14 cellular contexts compared by ENCODE assay signal in the genomic region with DNA sequence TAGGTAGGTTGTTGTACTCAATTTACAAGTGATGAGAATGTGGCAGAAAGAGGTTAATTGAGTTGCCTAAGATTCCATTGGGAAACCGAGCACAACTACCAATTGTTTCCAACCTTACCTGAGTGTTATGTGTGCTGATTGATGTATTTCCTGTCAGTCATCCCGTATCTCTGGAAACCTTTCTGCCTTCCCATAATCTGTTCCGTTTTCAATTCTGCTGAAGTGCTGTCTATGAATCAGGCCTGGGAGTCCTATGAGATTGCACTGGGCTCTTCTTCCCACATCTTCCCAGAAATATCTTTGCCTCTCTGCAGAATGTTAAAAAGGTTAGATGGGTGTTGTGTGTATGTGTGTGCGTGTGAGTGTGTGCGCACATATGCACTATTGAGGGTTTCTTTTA.
A peak's percentile ranks its signal among the peaks of the same experiment; 100 is the strongest.
DNase-seq lines count a peak whose midpoint lies in the region; ATAC-seq and TF ChIP-seq lines count a peak whose summit lies in the region.
"Had no signal": no experiment of that assay in that cellular context is flagged by ENCODE, and none has a peak within 500 bp of the region (broad histone marks: within the 10 kb centered on the region; RNA-seq: fewer than 3 reads in every experiment).

No MANE protein-coding gene starts in this region.

- 90% methylated on average over 5 of the region's 5 CpGs for WGBS in esophagus muscularis mucosa
- WGBS in stomach, 5 donors = 88 to 97% (median 91%) methylated on average over 5 of the region's 5 CpGs

- H3K27ac ChIP-seq in esophagus muscularis mucosa (replicated peaks in 1 of 4) (no peak overlapping the region), stomach (no peak overlapping the region)

- POLR2A ChIA-PET in HEK293T (lab: Yijun Ruan, JAX) = no interaction called here

- H3K27me3 ChIP-seq in esophagus muscularis mucosa (no peaks in the 10 kb centered on the region), stomach (no peaks in the 10 kb centered on the region)

- TF ChIP-seq CTCF in esophagus muscularis mucosa (IDR thresholded peaks at IDR 0.05) (no peak), stomach (IDR thresholded peaks at IDR 0.05) (no peak)

- CTCF ChIA-PET in HEK293T (lab: Yijun Ruan, JAX) = no interaction called here

- no peaks in the 10 kb centered on the region for H3K36me3 ChIP-seq in esophagus muscularis mucosa
- H3K36me3 ChIP-seq in stomach = peaks cover 0 to 4% (median 0%) of the 10 kb centered on the region in 4 donors

- ATAC-seq in GM21717 (IDR thresholded peaks at IDR 0.05; ENCODE audit: unreplicated experiment) = no peak
- no peak for ATAC-seq in GM18498 (IDR thresholded peaks at IDR 0.05; ENCODE audit: unreplicated experiment)
- ATAC-seq: CD8-positive, alpha-beta T cell had no signal

- H3K4me1 ChIP-seq in esophagus muscularis mucosa (no peaks in the 10 kb centered on the region), stomach (no peaks in the 10 kb centered on the region)
- H3K4me1 ChIP-seq: Caco-2 had no signal

- H3K9me3 ChIP-seq in esophagus muscularis mucosa (no peaks in the 10 kb centered on the region), stomach (no peaks in the 10 kb centered on the region)
- H3K9me3 ChIP-seq: Caco-2 had no signal

- TF ChIP-seq POLR2A in esophagus muscularis mucosa (IDR thresholded peaks at IDR 0.05; ENCODE audit: low read depth) (no peak), stomach (IDR thresholded peaks at IDR 0.05) (no peak)

- DNase-seq in HEK293T (ENCODE audit: extremely low spot score) (no peak), esophagus muscularis mucosa (ENCODE audit: extremely low spot score) (peak; percentile 53), putamen (ENCODE audit: low spot score) (peak; percentile 78), stomach (no peak)
- DNase-seq: C1 segment of cervical spinal cord; Caco-2; CD8-positive, alpha-beta T cell; DMS153; DND-41; GOT3; HCEC 1CT; HFFc6 had no signal

- H3K4me3 ChIP-seq in esophagus muscularis mucosa (no peak overlapping the region), stomach (no peak overlapping the region)

- intact Hi-C loops in esophagus muscularis mucosa (cut with DNase I) = no loop called here
- intact Hi-C loops in stomach (cut with DNase I; ENCODE audit: low total_unique reads) = no loop called here

- TF ChIP-seq EP300 in esophagus muscularis mucosa (IDR thresholded peaks at IDR 0.05) (no peak), stomach (IDR thresholded peaks at IDR 0.05) (no peak)

TF ChIP-seq in HEK293T, 16 proteins besides CTCF, POLR2A, EP300 and RAD21:
- TF ChIP-seq ZNF384 (IDR thresholded peaks at IDR 0.05) = no peak
- TF ChIP-seq PKNOX1 (IDR thresholded peaks at IDR 0.05) = 0 out of 2 replicates have a peak, but pooled peaks have one; percentile 8

Comparison
In these comparisons a context has a peak if more than half of its experiments do, and no peak if none do; other contexts are left out.
1. DNase-seq: peak in esophagus muscularis mucosa (single experiment) and putamen (single experiment); none in HEK293T (single experiment) and stomach (single experiment).